Comparison of ENCODE assay signal across 28 cellular contexts in genomic region chr10:128466831-128467371, GRCh38.
"Had no signal": no experiment of that assay in that cellular context is flagged by ENCODE, and none has a peak within 500 bp of the region (broad histone marks: within the 10 kb centered on the region; RNA-seq: fewer than 3 reads in every experiment).

No MANE protein-coding gene starts in this region.

- ATAC-seq: activated CD4-positive, alpha-beta T cell treated with anti-CD3 and anti-CD28 coated beads for 36 hours; activated CD8-positive, alpha-beta memory T cell treated with anti-CD3 and anti-CD28 coated beads, Interleukin-2, amount 10 ng/mL, durations not matched to agents 7 days and 5 days; activated CD8-positive, alpha-beta T cell treated with anti-CD3 and anti-CD28 coated beads, Interleukin-2, amount 10 ng/mL, durations not matched to agents 7 days and 5 days; activated naive CD8-positive, alpha-beta T cell treated with anti-CD3 and anti-CD28 coated beads, Interleukin-2, amount 50 U/mL, for 24 hours; body of pancreas; gastroesophageal sphincter had no signal

- H3K27me3 Mint-ChIP-seq: activated CD4-positive, alpha-beta T cell treated with anti-CD3 and anti-CD28 coated beads for 36 hours; activated CD4-positive, alpha-beta T cell treated with anti-CD3 and anti-CD28 coated beads, Interleukin-2, amount 10 ng/mL, durations not matched to agents 24 days and 14 days; activated CD8-positive, alpha-beta memory T cell treated with anti-CD3 and anti-CD28 coated beads, Interleukin-2, amount 10 ng/mL, durations not matched to agents 7 days and 5 days; activated naive CD8-positive, alpha-beta T cell treated with anti-CD3 and anti-CD28 coated beads, Interleukin-2, amount 50 U/mL, for 24 hours had no signal

- H3K27ac Mint-ChIP-seq: activated CD4-positive, alpha-beta memory T cell treated with anti-CD3 and anti-CD28 coated beads for 36 hours; activated CD4-positive, alpha-beta T cell treated with anti-CD3 and anti-CD28 coated beads for 36 hours; activated CD4-positive, alpha-beta T cell treated with anti-CD3 and anti-CD28 coated beads, Interleukin-2, amount 10 ng/mL, durations not matched to agents 24 days and 14 days; activated CD8-positive, alpha-beta memory T cell treated with anti-CD3 and anti-CD28 coated beads, Interleukin-2, amount 10 ng/mL, durations not matched to agents 7 days and 5 days; activated CD8-positive, alpha-beta T cell treated with anti-CD3 and anti-CD28 coated beads, Interleukin-2, amount 10 ng/mL, durations not matched to agents 7 days and 5 days; activated naive CD4-positive, alpha-beta T cell treated with anti-CD3 and anti-CD28 coated beads for 36 hours; activated naive CD4-positive, alpha-beta T cell treated with anti-CD3 and anti-CD28 coated beads, Interleukin-2, amount 50 U/mL, for 24 hours; activated naive CD8-positive, alpha-beta T cell treated with anti-CD3 and anti-CD28 coated beads for 36 hours; activated naive CD8-positive, alpha-beta T cell treated with anti-CD3 and anti-CD28 coated beads, Interleukin-2, amount 50 U/mL, for 24 hours; activated T-helper 1 cell treated with anti-CD3 and anti-CD28 coated beads, Interleukin-12 subunit alpha, Interleukin-12 subunit beta, Interleukin-2, Interleukin-4 antibody, amounts not matched to agents 30 ng/mL and 10 ng/mL and 1 ng/mL, durations not matched to agents 14 hours and 24 hours and 36 hours; activated T-helper 2 cell treated with anti-CD3 and anti-CD28 coated beads, Interferon-gamma antibody, Interleukin-2, Interleukin-4, amounts not matched to agents 10 μg/mL and 5 μg/mL and 100 μg/mL, durations not matched to agents 14 hours and 24 hours and 36 hours had no signal

- H3K9me3 Mint-ChIP-seq: activated CD4-positive, alpha-beta memory T cell treated with anti-CD3 and anti-CD28 coated beads for 36 hours; activated CD4-positive, alpha-beta T cell treated with anti-CD3 and anti-CD28 coated beads, Interleukin-2, amount 10 ng/mL, durations not matched to agents 24 days and 14 days; activated naive CD4-positive, alpha-beta T cell treated with anti-CD3 and anti-CD28 coated beads for 36 hours; activated naive CD4-positive, alpha-beta T cell treated with anti-CD3 and anti-CD28 coated beads, Interleukin-2, amount 50 U/mL, for 24 hours; activated naive CD8-positive, alpha-beta T cell treated with anti-CD3 and anti-CD28 coated beads, Interleukin-2, amount 50 U/mL, for 24 hours; activated T-helper 1 cell treated with anti-CD3 and anti-CD28 coated beads, Interleukin-12 subunit alpha, Interleukin-12 subunit beta, Interleukin-2, Interleukin-4 antibody, amounts not matched to agents 30 ng/mL and 10 ng/mL and 1 ng/mL, durations not matched to agents 14 hours and 24 hours and 36 hours; activated T-helper 2 cell treated with anti-CD3 and anti-CD28 coated beads, Interferon-gamma antibody, Interleukin-2, Interleukin-4, amounts not matched to agents 10 μg/mL and 5 μg/mL and 100 μg/mL, durations not matched to agents 14 hours and 24 hours and 36 hours had no signal

- DNase-seq: activated CD4-positive, alpha-beta memory T cell treated with anti-CD3 and anti-CD28 coated beads for 36 hours; activated CD4-positive, alpha-beta T cell treated with anti-CD3 and anti-CD28 coated beads for 36 hours; activated CD4-positive, alpha-beta T cell treated with anti-CD3 and anti-CD28 coated beads, Interleukin-2, amount 10 ng/mL, durations not matched to agents 24 days and 14 days; activated CD4-positive, CD25-positive, alpha-beta regulatory T cell; activated CD4-positive, CD25-positive, alpha-beta regulatory T cell treated with anti-CD3 and anti-CD28 coated beads, Interleukin-2, amount 50 U/mL, for 72 hours; activated CD8-positive, alpha-beta memory T cell treated with anti-CD3 and anti-CD28 coated beads, Interleukin-2, amount 10 ng/mL, durations not matched to agents 7 days and 5 days; activated CD8-positive, alpha-beta memory T cell treated with anti-CD3 and anti-CD28 coated beads, Interleukin-2, amount 50 U/mL, for 4 hours; activated CD8-positive, alpha-beta T cell treated with anti-CD3 and anti-CD28 coated beads, Interleukin-2, amount 10 ng/mL, durations not matched to agents 7 days and 5 days; activated effector memory CD4-positive, alpha-beta T cell treated with anti-CD3 and anti-CD28 coated beads, Interleukin-2, amount 50 U/mL, for 16 hours; activated naive CD4-positive, alpha-beta T cell treated with anti-CD3 and anti-CD28 coated beads for 36 hours; activated naive CD8-positive, alpha-beta T cell treated with anti-CD3 and anti-CD28 coated beads for 36 hours; activated naive CD8-positive, alpha-beta T cell treated with anti-CD3 and anti-CD28 coated beads, Interleukin-2, amount 50 U/mL, for 24 hours; activated T-cell treated with anti-CD3 and anti-CD28 coated beads, Interleukin-2, amount 50 U/mL, for 1 hour; activated T-cell treated with anti-CD3 and anti-CD28 coated beads, Interleukin-2, amount 50 U/mL, for 48 hours; adrenal gland; amygdala; body of pancreas; central memory CD4-positive, alpha-beta T cell; cerebellar nuclear complex; colonic mucosa; effector CD8-positive, alpha-beta T cell; esophagus squamous epithelium; foreskin melanocyte; T-helper 2 cell had no signal

- H3K4me3 Mint-ChIP-seq: activated CD4-positive, alpha-beta memory T cell treated with anti-CD3 and anti-CD28 coated beads for 36 hours; activated CD4-positive, alpha-beta T cell treated with anti-CD3 and anti-CD28 coated beads for 36 hours; activated CD4-positive, alpha-beta T cell treated with anti-CD3 and anti-CD28 coated beads, Interleukin-2, amount 10 ng/mL, durations not matched to agents 24 days and 14 days; activated CD8-positive, alpha-beta memory T cell treated with anti-CD3 and anti-CD28 coated beads, Interleukin-2, amount 10 ng/mL, durations not matched to agents 7 days and 5 days; activated CD8-positive, alpha-beta T cell treated with anti-CD3 and anti-CD28 coated beads, Interleukin-2, amount 10 ng/mL, durations not matched to agents 7 days and 5 days; activated naive CD4-positive, alpha-beta T cell treated with anti-CD3 and anti-CD28 coated beads for 36 hours; activated naive CD4-positive, alpha-beta T cell treated with anti-CD3 and anti-CD28 coated beads, Interleukin-2, amount 50 U/mL, for 24 hours; activated naive CD8-positive, alpha-beta T cell treated with anti-CD3 and anti-CD28 coated beads for 36 hours; activated naive CD8-positive, alpha-beta T cell treated with anti-CD3 and anti-CD28 coated beads, Interleukin-2, amount 50 U/mL, for 24 hours; activated T-helper 1 cell treated with anti-CD3 and anti-CD28 coated beads, Interleukin-12 subunit alpha, Interleukin-12 subunit beta, Interleukin-2, Interleukin-4 antibody, amounts not matched to agents 30 ng/mL and 10 ng/mL and 1 ng/mL, durations not matched to agents 14 hours and 24 hours and 36 hours had no signal

- H3K4me1 Mint-ChIP-seq: activated CD4-positive, alpha-beta T cell treated with anti-CD3 and anti-CD28 coated beads for 36 hours; activated CD4-positive, alpha-beta T cell treated with anti-CD3 and anti-CD28 coated beads, Interleukin-2, amount 10 ng/mL, durations not matched to agents 24 days and 14 days; activated CD8-positive, alpha-beta memory T cell treated with anti-CD3 and anti-CD28 coated beads, Interleukin-2, amount 10 ng/mL, durations not matched to agents 7 days and 5 days; activated naive CD4-positive, alpha-beta T cell treated with anti-CD3 and anti-CD28 coated beads, Interleukin-2, amount 50 U/mL, for 24 hours; activated naive CD8-positive, alpha-beta T cell treated with anti-CD3 and anti-CD28 coated beads for 36 hours; activated naive CD8-positive, alpha-beta T cell treated with anti-CD3 and anti-CD28 coated beads, Interleukin-2, amount 50 U/mL, for 24 hours had no signal
